Comparison of ENCODE assay signal across 11 cellular contexts in the genomic region with DNA sequence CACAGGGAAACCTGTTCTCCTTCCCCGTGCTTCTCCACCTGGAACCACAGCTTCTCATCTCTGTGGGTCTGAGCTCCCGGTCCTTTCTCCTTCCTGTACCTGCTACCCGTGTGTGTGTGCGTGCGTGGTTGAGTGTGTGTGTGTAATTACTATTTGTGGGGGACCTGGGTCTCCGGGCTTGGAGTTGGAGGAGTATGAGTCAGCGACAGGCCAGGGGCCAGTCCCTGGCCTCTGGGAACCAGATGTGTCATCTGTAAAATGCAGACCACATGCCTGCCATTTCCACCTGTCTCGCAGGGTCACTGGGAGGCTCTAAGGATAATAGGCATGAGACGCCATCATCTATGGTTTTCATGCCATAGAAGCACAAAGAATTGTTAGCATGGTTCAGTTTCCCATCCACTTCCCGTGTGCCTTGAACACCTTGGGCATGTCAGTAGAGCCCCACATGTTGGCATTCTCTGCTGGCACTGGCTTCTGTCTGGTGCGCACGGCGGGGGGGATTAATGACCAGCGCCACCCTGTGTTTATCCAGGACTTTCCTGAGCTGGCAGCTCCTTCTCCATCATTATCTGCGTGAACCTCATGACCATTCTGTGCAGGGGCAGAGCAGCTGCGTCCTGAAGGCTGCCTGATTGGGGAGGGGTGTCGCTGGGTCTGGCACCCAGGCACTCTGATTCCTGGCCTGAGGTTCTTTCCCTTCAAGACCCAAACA. TPM values are rescaled to one million over a fixed set of nuclear protein-coding genes. Genes with fewer than 3 reads are reported as not detected.
DNase-seq lines count a peak whose midpoint lies in the region; ATAC-seq and TF ChIP-seq lines count a peak whose summit lies in the region.
"Had no signal": no experiment of that assay in that cellular context is flagged by ENCODE, and none has a peak within 500 bp of the region (broad histone marks: within the 10 kb centered on the region; RNA-seq: fewer than 3 reads in every experiment).

No MANE protein-coding gene starts in this region.

- POLR2A ChIA-PET in SK-N-SH (lab: Yijun Ruan, JAX), result no interaction called here

- H3K79me2 ChIP-seq in SK-N-SH (ENCODE audit: insufficient read depth), result peaks cover 11% of the 10 kb centered on the region; the same call in 1 of the 2 replicates

- in situ Hi-C loops in brain microvascular endothelial cell (cut with HindIII; ENCODE audit: low pct_ligation_motif_present, low sequenced_read_pairs) (no loop called here), transverse colon (cut with MboI; ENCODE audit: low pct_ligation_motif_present in 1 of 4, low pct_unique_long_range_greater_than_20kb in 1 of 4, low sequenced_read_pairs in 3 of 4) (no loop called here)

- peaks cover 14% of the 10 kb centered on the region for H3K27me3 Mint-ChIP-seq in activated CD4-positive, alpha-beta T cell treated with anti-CD3 and anti-CD28 coated beads, Interleukin-2, amount 10 ng/mL, durations not matched to agents 24 days and 14 days

- H3K4me3 ChIP-seq in SK-N-SH (ENCODE audit: low read depth in 2 of 2, low read length in 1 of 2) (peak overlapping the region; percentile 78 to 96), brain microvascular endothelial cell (ENCODE audit: low read depth, low read length) (peak overlapping the region; percentile 91), left lung (peak overlapping the region; percentile 66 to 68), transverse colon (peak overlapping the region in 3 of 4 donors; percentile 65 to 83 (median 68))

- H3K27ac Mint-ChIP-seq in activated CD4-positive, alpha-beta T cell treated with anti-CD3 and anti-CD28 coated beads, Interleukin-2, amount 10 ng/mL, durations not matched to agents 24 days and 14 days, result no peak overlapping the region

- peak overlapping the region; percentile 74; the same call in 1 of the 2 replicates for H3K9ac ChIP-seq in SK-N-SH

- no peak for ATAC-seq in SK-N-SH treated with all-trans-retinoic acid at 6 μM for 48 hours
- no peak for ATAC-seq in left lung
- no peak for ATAC-seq in left colon
- no peak for ATAC-seq in HG03565 (IDR thresholded peaks at IDR 0.05; ENCODE audit: unreplicated experiment)

- intact Hi-C loops in left lung (cut with DNase I), result no loop called here
- intact Hi-C loops in transverse colon (cut with DNase I; ENCODE audit: low total_unique reads), result no loop called here
- intact Hi-C loops in left colon (cut with DNase I, micrococcal nuclease), result no loop called here
- intact Hi-C loops in activated CD4-positive, alpha-beta T cell treated with anti-CD3 and anti-CD28 coated beads, Interleukin-2, amount 10 ng/mL, durations not matched to agents 24 days and 14 days (cut with micrococcal nuclease), result no loop called here

- no peaks in the 10 kb centered on the region for H3K36me3 Mint-ChIP-seq in activated CD4-positive, alpha-beta T cell treated with anti-CD3 and anti-CD28 coated beads, Interleukin-2, amount 10 ng/mL, durations not matched to agents 24 days and 14 days (ENCODE audit: low read depth)

- peaks cover 0 to 22% of the 10 kb centered on the region in 2 experiments for H3K36me3 ChIP-seq in SK-N-SH (replicated peaks in 1 of 2; ENCODE audit: control insufficient read depth in 1 of 2, insufficient read depth in 2 of 2, low read length in 1 of 2)
- H3K36me3 ChIP-seq in brain microvascular endothelial cell (replicated peaks), result peaks cover 18% of the 10 kb centered on the region
- peaks cover 0 to 35% of the 10 kb centered on the region in 2 donors for H3K36me3 ChIP-seq in left lung
- no peaks in the 10 kb centered on the region for H3K36me3 ChIP-seq in transverse colon

- DNase-seq in SK-N-SH (peak; percentile 62), brain microvascular endothelial cell (no peak), left lung (peak in 1 of 2 donors; percentile 24), transverse colon (no peak), left colon (no peak)
- no peak for DNase-seq in activated CD4-positive, alpha-beta T cell treated with anti-CD3 and anti-CD28 coated beads, Interleukin-2, amount 10 ng/mL, durations not matched to agents 24 days and 14 days
- DNase-seq: central memory CD4-positive, alpha-beta T cell had no signal

- H3K4me1 ChIP-seq in SK-N-SH (ENCODE audit: control insufficient read depth in 1 of 2, insufficient read depth in 2 of 2, low read depth in 1 of 2, low read length in 1 of 2) (peaks cover 0 to 24% of the 10 kb centered on the region in 2 experiments; a peak in 1 of 4 replicates), left lung (peaks cover 12 to 25% of the 10 kb centered on the region in 2 donors), transverse colon (peaks cover 8 to 25% (median 23%) of the 10 kb centered on the region in 4 donors)

- TF ChIP-seq EP300 in SK-N-SH (IDR thresholded peaks at IDR 0.05; ENCODE audit: borderline replicate concordance in 1 of 2, low read depth in 1 of 2, low read length in 1 of 2), result no peak
- TF ChIP-seq EP300 in transverse colon (IDR thresholded peaks at IDR 0.05; ENCODE audit: low read depth), result no peak

- no peak for TF ChIP-seq CTCF in SK-N-SH (IDR thresholded peaks at IDR 0.05)
- TF ChIP-seq CTCF in brain microvascular endothelial cell (IDR thresholded peaks at IDR 0.05; ENCODE audit: low read depth, low read length, missing control alignments), result no peak
- TF ChIP-seq CTCF in left lung (IDR thresholded peaks at IDR 0.05), result no peak
- TF ChIP-seq CTCF in transverse colon (IDR thresholded peaks at IDR 0.05), result no peak

- CTCF ChIA-PET in SK-N-SH (lab: Yijun Ruan, JAX), result interaction anchor here (1.0 to 10.8 kb wide), 9 partner anchors 9 to 82 kb away, joined by 3 to 64 read pairs (median 8); a partner anchor contains a TSS

- no peaks in the 10 kb centered on the region for H3K9me2 ChIP-seq in SK-N-SH

- H3K4me2 ChIP-seq in SK-N-SH, result peak overlapping the region; percentile 97

- H4K20me1 ChIP-seq in SK-N-SH (ENCODE audit: insufficient read depth), result no peaks in the 10 kb centered on the region

- peaks cover 2% of the 10 kb centered on the region for H3K4me1 Mint-ChIP-seq in activated CD4-positive, alpha-beta T cell treated with anti-CD3 and anti-CD28 coated beads, Interleukin-2, amount 10 ng/mL, durations not matched to agents 24 days and 14 days

- H2AFZ ChIP-seq in SK-N-SH (ENCODE audit: low read depth), result no peak overlapping the region

- H3K27ac ChIP-seq in SK-N-SH (ENCODE audit: low read depth in 2 of 2, low read length in 1 of 2), result peak overlapping the region in 1 of 2 experiments; percentile 18; a peak in 1 of 4 replicates
- no peak overlapping the region for H3K27ac ChIP-seq in brain microvascular endothelial cell
- no peak overlapping the region for H3K27ac ChIP-seq in left lung
- peak overlapping the region in 1 of 4 donors; percentile 79 for H3K27ac ChIP-seq in transverse colon

- 44% methylated on average over 12 of the region's 17 CpGs for WGBS in SK-N-SH (ENCODE audit: low lambda C conversion rate)
- 68% methylated on average over 17 of the region's 17 CpGs; no CpG with 5 or more reads in 1 of the 2 donors for WGBS in transverse colon (ENCODE audit: low coverage in 1 of 2), 2 donors

- no peaks in the 10 kb centered on the region for H3K27me3 ChIP-seq in SK-N-SH (ENCODE audit: insufficient read depth)
- no peaks in the 10 kb centered on the region for H3K27me3 ChIP-seq in brain microvascular endothelial cell (replicated peaks)
- H3K27me3 ChIP-seq in left lung, result peaks cover 0 to 5% of the 10 kb centered on the region in 2 donors
- no peaks in the 10 kb centered on the region for H3K27me3 ChIP-seq in transverse colon

- no peak overlapping the region for H3K4me3 Mint-ChIP-seq in activated CD4-positive, alpha-beta T cell treated with anti-CD3 and anti-CD28 coated beads, Interleukin-2, amount 10 ng/mL, durations not matched to agents 24 days and 14 days

- no peak for TF ChIP-seq POLR2A in transverse colon (IDR thresholded peaks at IDR 0.05)

- H3F3A ChIP-seq in SK-N-SH (replicated peaks; ENCODE audit: insufficient read depth), result no peaks in the 10 kb centered on the region

- H3K9me3 Mint-ChIP-seq in activated CD4-positive, alpha-beta T cell treated with anti-CD3 and anti-CD28 coated beads, Interleukin-2, amount 10 ng/mL, durations not matched to agents 24 days and 14 days, result no peaks in the 10 kb centered on the region

- peak; percentile 14; the same call in 1 of the 2 replicates for TF ChIP-seq RAD21 in SK-N-SH (IDR thresholded peaks at IDR 0.05; ENCODE audit: low read length)

- H3K9me3 ChIP-seq in SK-N-SH (no peaks in the 10 kb centered on the region), left lung (no peaks in the 10 kb centered on the region), transverse colon (no peaks in the 10 kb centered on the region)

RNA-seq across cellular contexts. Expression of a gene that starts 1.5 kb away (rescaled TPM):
- 7.6 and 9.7 TPM in 2 replicates for polyA plus RNA-seq in SK-N-SH (2012; rRNA removed)
- 3.8 and 6.7 TPM in 2 replicates for polyA plus RNA-seq in SK-N-SH (2012; cell fraction: cytosol; rRNA removed)
- polyA plus RNA-seq in SK-N-SH (2012; cell fraction: nucleus; rRNA removed), result 17.6 and 22.7 TPM in 2 replicates
- total RNA-seq in left lung (10 to 100 TPM in 1 of 2 donors, 1 to 10 TPM in 1; 9.7 to 11.8 TPM), transverse colon (10 to 100 TPM in 3 of 4 donors, 1 to 10 TPM in 1; 5.2 to 16.3 (median 15.5) TPM), left colon (1 to 10 TPM; 8.2 to 9.6 TPM)
- 0.21 and 0.47 TPM in 2 replicates for total RNA-seq in activated CD4-positive, alpha-beta T cell treated with anti-CD3 and anti-CD28 coated beads, Interleukin-2, amount 10 ng/mL, durations not matched to agents 24 days and 14 days

RNA-seq across cellular contexts. Expression of a gene that starts 14.8 kb away (rescaled TPM):
- 0.05 TPM in 1 of 2 replicates, not detected in the other for polyA plus RNA-seq in SK-N-SH (2012; rRNA removed)
- not detected in 2 replicates for polyA plus RNA-seq in SK-N-SH (2012; cell fraction: cytosol; rRNA removed)
- 0.08 and 0.16 TPM in 2 replicates for polyA plus RNA-seq in SK-N-SH (2012; cell fraction: nucleus; rRNA removed)
- not detected for total RNA-seq in left lung
- not detected for total RNA-seq in transverse colon
- total RNA-seq in left colon, result not detected
- not detected in 2 replicates for total RNA-seq in activated CD4-positive, alpha-beta T cell treated with anti-CD3 and anti-CD28 coated beads, Interleukin-2, amount 10 ng/mL, durations not matched to agents 24 days and 14 days
- total RNA-seq: H4, pulmonary artery endothelial cell had no signal

RNA-seq across cellular contexts. Expression of a gene that starts 20.9 kb away (rescaled TPM):
- polyA plus RNA-seq in SK-N-SH (2012; rRNA removed), result 0.83 and 1.1 TPM in 2 replicates
- 0.55 and 0.92 TPM in 2 replicates for polyA plus RNA-seq in SK-N-SH (2012; cell fraction: cytosol; rRNA removed)
- polyA plus RNA-seq in SK-N-SH (2012; cell fraction: nucleus; rRNA removed), result 1.4 and 2.5 TPM in 2 replicates
- total RNA-seq in left lung (10 to 100 TPM in 1 of 2 donors, 1 to 10 TPM in 1; 8.4 to 12.0 TPM), transverse colon (10 to 100 TPM; 12.1 to 64.3 (median 16.1) TPM), left colon (10 to 100 TPM; 12.3 to 13.8 TPM)
- 9.5 and 10.6 TPM in 2 replicates for total RNA-seq in activated CD4-positive, alpha-beta T cell treated with anti-CD3 and anti-CD28 coated beads, Interleukin-2, amount 10 ng/mL, durations not matched to agents 24 days and 14 days

RNA-seq across cellular contexts. Expression of a gene that starts 48.5 kb away (rescaled TPM):
- polyA plus RNA-seq in SK-N-SH (2012; rRNA removed), result 26.4 and 34.7 TPM in 2 replicates
- polyA plus RNA-seq in SK-N-SH (2012; cell fraction: cytosol; rRNA removed), result 21.8 and 21.9 TPM in 2 replicates
- 39.1 and 47.2 TPM in 2 replicates for polyA plus RNA-seq in SK-N-SH (2012; cell fraction: nucleus; rRNA removed)
- 100 to 1,000 TPM; 132 to 310 TPM for total RNA-seq in left lung
- 100 to 1,000 TPM in 3 of 4 donors, 10 to 100 TPM in 1; 21.9 to 720 (median 492) TPM for total RNA-seq in transverse colon
- 100 to 1,000 TPM; 265 to 865 TPM for total RNA-seq in left colon
- 918 and 934 TPM in 2 replicates for total RNA-seq in activated CD4-positive, alpha-beta T cell treated with anti-CD3 and anti-CD28 coated beads, Interleukin-2, amount 10 ng/mL, durations not matched to agents 24 days and 14 days
